In the genomic region with DNA sequence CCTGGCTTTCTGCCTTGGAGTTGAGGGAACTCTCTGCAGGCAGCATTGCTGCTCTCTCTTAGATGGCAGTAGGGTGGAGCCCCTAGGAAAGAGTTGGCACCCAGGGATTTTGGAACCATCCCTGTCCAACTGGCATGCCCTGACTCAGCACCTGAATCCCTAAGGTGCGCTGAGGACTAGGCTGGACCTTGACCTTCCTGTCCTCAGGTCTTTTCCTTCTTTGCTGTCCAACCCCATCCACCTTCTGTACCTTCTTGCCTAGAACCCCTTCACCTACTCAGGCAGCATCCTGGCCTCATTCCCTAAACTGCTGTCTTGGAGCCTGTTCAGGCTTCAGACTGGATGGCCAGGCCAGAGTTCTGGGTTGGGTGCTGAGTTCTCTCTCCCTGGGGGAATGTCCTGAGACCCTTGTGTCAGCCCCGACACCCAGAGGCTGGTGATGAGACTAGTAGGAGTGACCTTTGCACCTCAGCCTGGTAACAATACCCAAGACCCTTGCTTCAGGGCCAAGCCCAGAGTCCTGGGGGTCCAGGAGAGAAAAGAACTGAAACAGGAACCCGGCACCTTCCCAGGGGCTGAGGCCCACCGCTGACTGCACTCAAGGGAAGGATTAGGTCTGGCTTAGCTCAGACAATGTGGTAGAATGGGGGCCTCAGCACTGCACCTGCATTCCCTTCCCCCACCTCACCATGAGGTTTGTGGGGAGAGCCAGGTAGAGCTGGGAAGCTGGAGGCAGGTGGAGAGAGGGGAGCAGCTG, we compare ENCODE assay signal across 11 cellular contexts. TPM values are rescaled to one million over a fixed set of nuclear protein-coding genes. Genes with fewer than 3 reads are reported as not detected.
DNase-seq lines count a peak whose midpoint lies in the region; ATAC-seq and TF ChIP-seq lines count a peak whose summit lies in the region.
"Had no signal": no experiment of that assay in that cellular context is flagged by ENCODE, and none has a peak within 500 bp of the region (broad histone marks: within the 10 kb centered on the region; RNA-seq: fewer than 3 reads in every experiment).

No MANE protein-coding gene starts in this region.

- peak overlapping the region; percentile 2; the same call in 1 of the 2 replicates for H3K4me3 ChIP-seq in GM08714 (ENCODE audit: low read length)
- no peak overlapping the region for H3K4me3 ChIP-seq in RWPE2 (ENCODE audit: severe bottlenecking)
- H3K4me3 ChIP-seq in fibroblast of lung (replicated peaks in 1 of 4; ENCODE audit: control extremely low read depth in 1 of 4, insufficient read depth in 1 of 4, low read depth in 3 of 4, low read length in 4 of 4): no peak overlapping the region
- no peak overlapping the region for H3K4me3 ChIP-seq in skin epidermis
- H3K4me3 ChIP-seq: MG63 had no signal

- TF ChIP-seq CTCF in RWPE2 (IDR thresholded peaks at IDR 0.05; ENCODE audit: poor library complexity, severe bottlenecking) (no peak), fibroblast of lung (conservative IDR thresholded peaks at IDR 0.05 in 1 of 2, IDR thresholded peaks at IDR 0.05 in 1 of 2; ENCODE audit: low read depth in 1 of 2, low read length in 2 of 2) (no peak)

- no peak overlapping the region for H3K9ac ChIP-seq in fibroblast of lung (ENCODE audit: insufficient read depth, low read length)

- peak overlapping the region; percentile 95 for H3K27ac ChIP-seq in RWPE2 (ENCODE audit: poor library complexity, severe bottlenecking)
- peak overlapping the region; percentile 99 for H3K27ac ChIP-seq in fibroblast of lung (ENCODE audit: insufficient read depth, low read length)
- H3K27ac ChIP-seq in skin epidermis: peak overlapping the region in 20 of 21 experiments; percentile 86 to 100 (median 98)

- H3K4me2 ChIP-seq in fibroblast of lung (ENCODE audit: extremely low read depth, insufficient read depth, low read length): peak overlapping the region; percentile 9

- H3K9me3 ChIP-seq in RWPE2 (ENCODE audit: severe bottlenecking) (no peaks in the 10 kb centered on the region), fibroblast of lung (ENCODE audit: control insufficient read depth, insufficient read depth, low read depth, low read length) (no peaks in the 10 kb centered on the region)
- H3K9me3 ChIP-seq: MG63 had no signal

- H4K20me1 ChIP-seq in fibroblast of lung (ENCODE audit: control insufficient read depth, extremely low read depth, insufficient read depth, low read length): no peaks in the 10 kb centered on the region

- no peak overlapping the region for H2AFZ ChIP-seq in fibroblast of lung (ENCODE audit: low read length)

- DNase-seq in RWPE2 (ENCODE audit: low spot score) (no peak), fibroblast of lung (ENCODE audit: low read depth in 2 of 2) (no peak), SW 1271 (lab: John Stamatoyannopoulos, UW) (no peak), midbrain (lab: John Stamatoyannopoulos, UW) (no peak)
- DNase-seq: activated gamma-delta T cell had no signal

- ATAC-seq in RWPE2 (ENCODE audit: low read depth) (no peak), GM21723 (IDR thresholded peaks at IDR 0.05; ENCODE audit: unreplicated experiment) (no peak), HG02642 (IDR thresholded peaks at IDR 0.05; ENCODE audit: poor library complexity, unreplicated experiment) (no peak)

- H3K27me3 ChIP-seq in RWPE2 (ENCODE audit: insufficient read depth, poor library complexity, severe bottlenecking) (no peaks in the 10 kb centered on the region), fibroblast of lung (ENCODE audit: control insufficient read depth, insufficient read depth, low read length) (no peaks in the 10 kb centered on the region)
- H3K27me3 ChIP-seq: MG63 had no signal

- H3K36me3 ChIP-seq in RWPE2 (ENCODE audit: low read depth) (peaks cover 4% of the 10 kb centered on the region; the same call in 1 of the 2 replicates), fibroblast of lung (ENCODE audit: control insufficient read depth, insufficient read depth, low read length) (peaks cover 1% of the 10 kb centered on the region)

- peaks cover 38% of the 10 kb centered on the region for H3K4me1 ChIP-seq in RWPE2 (ENCODE audit: insufficient read depth, poor library complexity, severe bottlenecking)
- H3K4me1 ChIP-seq in fibroblast of lung (ENCODE audit: control insufficient read depth, extremely low read depth, insufficient read depth, low read length): peaks cover 45% of the 10 kb centered on the region

- peaks cover 4% of the 10 kb centered on the region for H3K79me2 ChIP-seq in fibroblast of lung (ENCODE audit: control insufficient read depth, insufficient read depth, low read length)

RNA-seq across cellular contexts. Expression of a gene that starts 2.6 kb away (rescaled TPM):
- total RNA-seq in fibroblast of lung: 28.5 and 32.4 TPM in 2 replicates
- 33.3 and 36.3 TPM in 2 replicates for polyA plus RNA-seq in fibroblast of lung
- 81.4 and 86.9 TPM in 2 replicates for polyA plus RNA-seq in fibroblast of lung (2012)
- 12.6 and 12.9 TPM in 2 replicates for polyA minus RNA-seq in fibroblast of lung (ENCODE audit: low replicate concordance)

RNA-seq across cellular contexts. Expression of a gene that starts 17.4 kb away (rescaled TPM):
- total RNA-seq in fibroblast of lung: 2.3 and 3.6 TPM in 2 replicates
- polyA plus RNA-seq in fibroblast of lung: 6.0 and 6.5 TPM in 2 replicates
- polyA plus RNA-seq in fibroblast of lung (2012): 5.9 and 6.7 TPM in 2 replicates
- 10.7 and 14.4 TPM in 2 replicates for polyA minus RNA-seq in fibroblast of lung (ENCODE audit: low replicate concordance)
- total RNA-seq: SK-MEL-5 had no signal

RNA-seq across cellular contexts. Expression of a gene that starts 35.8 kb away (rescaled TPM):
- total RNA-seq in fibroblast of lung: 3.8 and 6.4 TPM in 2 replicates
- polyA plus RNA-seq in fibroblast of lung: 3.5 and 5.9 TPM in 2 replicates
- 5.5 and 9.3 TPM in 2 replicates for polyA plus RNA-seq in fibroblast of lung (2012)
- 5.2 and 6.4 TPM in 2 replicates for polyA minus RNA-seq in fibroblast of lung (ENCODE audit: low replicate concordance)

RNA-seq across cellular contexts. Expression of a gene that starts 45.7 kb away (rescaled TPM):
- total RNA-seq in fibroblast of lung: 90.7 and 104 TPM in 2 replicates
- 135 and 218 TPM in 2 replicates for polyA plus RNA-seq in fibroblast of lung
- 147 and 213 TPM in 2 replicates for polyA plus RNA-seq in fibroblast of lung (2012)
- polyA minus RNA-seq in fibroblast of lung (ENCODE audit: low replicate concordance): 287 and 410 TPM in 2 replicates

RNA-seq across cellular contexts. Expression of a gene that starts 47.9 kb away (rescaled TPM):
- not detected in 2 replicates for total RNA-seq in fibroblast of lung
- polyA plus RNA-seq in fibroblast of lung: 0.05 TPM in 1 of 2 replicates, not detected in the other
- 0.10 TPM in 1 of 2 replicates, not detected in the other for polyA plus RNA-seq in fibroblast of lung (2012)
- not detected in 2 replicates for polyA minus RNA-seq in fibroblast of lung (ENCODE audit: low replicate concordance)
- total RNA-seq: SK-MEL-5 had no signal
